Comparison of ENCODE assay signal across 9 cellular contexts in genomic region chr21:39022901-39023693, GRCh38.
A peak's percentile ranks its signal among the peaks of the same experiment; 100 is the strongest.
DNase-seq lines count a peak whose midpoint lies in the region; ATAC-seq, FAIRE-seq and TF ChIP-seq lines count a peak whose summit lies in the region.
"Had no signal": no experiment of that assay in that cellular context is flagged by ENCODE, and none has a peak within 500 bp of the region (broad histone marks: within the 10 kb centered on the region; RNA-seq: fewer than 3 reads in every experiment).

No MANE protein-coding gene starts in this region.

- H3K27me3 ChIP-seq in keratinocyte (ENCODE audit: control insufficient read depth, extremely low read depth, insufficient read depth, low read length) (no peaks in the 10 kb centered on the region), stomach smooth muscle (ENCODE audit: control insufficient read depth in 1 of 2, insufficient read depth in 2 of 2, low read length in 2 of 2) (no peaks in the 10 kb centered on the region)

- no peak overlapping the region for H3K4me2 ChIP-seq in keratinocyte (ENCODE audit: control insufficient read depth, extremely low read depth, insufficient read depth, low read depth, low read length)

- H3K36me3 ChIP-seq in keratinocyte (ENCODE audit: control insufficient read depth in 2 of 2, extremely low read depth in 1 of 2, insufficient read depth in 2 of 2, low read length in 2 of 2) (no peaks in the 10 kb centered on the region), stomach smooth muscle (ENCODE audit: control insufficient read depth in 2 of 2, insufficient read depth in 2 of 2, low read length in 2 of 2) (no peaks in the 10 kb centered on the region)

- H3K79me2 ChIP-seq in keratinocyte (ENCODE audit: control insufficient read depth, insufficient read depth, low read length): no peaks in the 10 kb centered on the region

- dilution Hi-C loops in keratinocyte (cut with MboI; ENCODE audit: extremely low pct_ligation_motif_present, low sequenced_read_pairs): no loop called here

- no peaks in the 10 kb centered on the region for H3K9me3 ChIP-seq in keratinocyte (ENCODE audit: control insufficient read depth, low read depth, low read length)
- peaks cover 4 to 6% of the 10 kb centered on the region in 2 donors for H3K9me3 ChIP-seq in stomach smooth muscle (ENCODE audit: control insufficient read depth in 2 of 2, low read length in 2 of 2)

- peak; percentile 90 for DNase-seq in M059J (ENCODE audit: low read depth)
- DNase-seq in astrocyte of the spinal cord (ENCODE audit: low read depth, low spot score): no peak
- no peak for DNase-seq in keratinocyte (ENCODE audit: low read depth, low spot score)
- DNase-seq in activated CD4-positive, alpha-beta T cell treated with anti-CD3 and anti-CD28 coated beads for 4 hours: no peak
- DNase-seq: stimulated activated naive B cell treated with anti-CD40 and anti-IgM and Interleukin-4, amounts not matched to agents 10 μg/mL and 1 μg/mL and 100 μg/mL, for 72 hours had no signal

- in situ Hi-C loops in astrocyte of the spinal cord (cut with HindIII; ENCODE audit: low sequenced_read_pairs): no loop called here

- H2AFZ ChIP-seq in keratinocyte (ENCODE audit: control insufficient read depth, low read length): no peak overlapping the region

- H3K27ac ChIP-seq in keratinocyte (ENCODE audit: control insufficient read depth, insufficient read depth, low read length) (no peak overlapping the region), stomach smooth muscle (ENCODE audit: low read length) (peak overlapping the region; percentile 69)

- H3K4me1 ChIP-seq in keratinocyte (ENCODE audit: control insufficient read depth, extremely low read depth, insufficient read depth, low read length): peaks cover 27% of the 10 kb centered on the region
- peaks cover 29% of the 10 kb centered on the region for H3K4me1 ChIP-seq in stomach smooth muscle (ENCODE audit: control insufficient read depth, insufficient read depth, low read length)

- FAIRE-seq in keratinocyte (lab: Jason Lieb, UNC): peak; percentile 69

- ATAC-seq in HG02938 (IDR thresholded peaks at IDR 0.05; ENCODE audit: unreplicated experiment) (no peak), GM18873 (IDR thresholded peaks at IDR 0.05; ENCODE audit: low FRiP score, unreplicated experiment) (no peak), HG03469 (IDR thresholded peaks at IDR 0.05; ENCODE audit: unreplicated experiment) (no peak)
- ATAC-seq: stimulated activated naive B cell treated with anti-CD40 and anti-IgM and Interleukin-4, amounts not matched to agents 10 μg/mL and 1 μg/mL and 100 μg/mL, for 72 hours had no signal

- H3K9ac ChIP-seq in keratinocyte (ENCODE audit: control insufficient read depth, extremely low read depth, insufficient read depth, low read length): no peak overlapping the region
- H3K9ac ChIP-seq in stomach smooth muscle (ENCODE audit: low read length in 2 of 2): peak overlapping the region in 1 of 2 donors; percentile 55

- H3K4me3 ChIP-seq in astrocyte of the spinal cord (ENCODE audit: low read depth, low read length) (no peak overlapping the region), keratinocyte (ENCODE audit: control insufficient read depth in 2 of 3, extremely low read depth in 1 of 3, insufficient read depth in 2 of 3, low read depth in 1 of 3, low read length in 3 of 3) (no peak overlapping the region), stomach smooth muscle (ENCODE audit: low read length in 2 of 2) (peak overlapping the region in 1 of 2 donors; percentile 40)

- TF ChIP-seq CTCF in astrocyte of the spinal cord (IDR thresholded peaks at IDR 0.05; ENCODE audit: low read depth, low read length) (peak; percentile 37), keratinocyte (optimal IDR thresholded peaks at IDR 0.05 in 1 of 3, IDR thresholded peaks at IDR 0.05 in 1 of 3, conservative IDR thresholded peaks at IDR 0.05 in 1 of 3; ENCODE audit: extremely low read depth in 1 of 3, insufficient read depth in 2 of 3, low read length in 3 of 3) (peak; percentile 31 to 53 (median 37))

- H4K20me1 ChIP-seq in keratinocyte (ENCODE audit: control insufficient read depth, extremely low read depth, insufficient read depth, low read length): no peaks in the 10 kb centered on the region

- no peaks in the 10 kb centered on the region for H3K9me1 ChIP-seq in keratinocyte (ENCODE audit: control insufficient read depth, extremely low read depth, insufficient read depth, low read length)
